21 cellular contexts compared by ENCODE assay signal in genomic region chr4:98833384-98833783, GRCh38.
"Had no signal": no experiment of that assay in that cellular context is flagged by ENCODE, and none has a peak within 500 bp of the region (broad histone marks: within the 10 kb centered on the region; RNA-seq: fewer than 3 reads in every experiment).

No MANE protein-coding gene starts in this region.

- H3K4me3 Mint-ChIP-seq: activated T-cell treated with anti-CD3 and anti-CD28 coated beads, Interleukin-2, amount 50 U/mL, for 24 hours; activated T-helper 17 cell treated with anti-CD3 and anti-CD28 coated beads, Interleukin-2, amount 50 U/mL, for 72 hours; brain; central memory CD8-positive, alpha-beta T cell; endodermal cell; natural killer cell treated with Interleukin-12 subunit alpha and Interleukin-12 subunit beta and Interleukin-15 and Interleukin-18, amount 100 ng/mL, for 72 hours; WTC11 had no signal

- H3K4me1 Mint-ChIP-seq: activated T-helper 17 cell treated with anti-CD3 and anti-CD28 coated beads, Interleukin-2, amount 50 U/mL, for 72 hours; endodermal cell had no signal

- H3K4me1 ChIP-seq: gastroesophageal sphincter, transverse colon had no signal

- H3K27me3 ChIP-seq: gastroesophageal sphincter, transverse colon had no signal

- H3K27me3 Mint-ChIP-seq: activated T-cell treated with anti-CD3 and anti-CD28 coated beads, Interleukin-2, amount 50 U/mL, for 24 hours; activated T-helper 17 cell treated with anti-CD3 and anti-CD28 coated beads, Interleukin-2, amount 50 U/mL, for 72 hours; brain; central memory CD8-positive, alpha-beta T cell; natural killer cell treated with Interleukin-12 subunit alpha and Interleukin-12 subunit beta and Interleukin-15 and Interleukin-18, amount 100 ng/mL, for 72 hours had no signal

- H3K27ac Mint-ChIP-seq: activated naive CD4-positive, alpha-beta T cell treated with anti-CD3 and anti-CD28 coated beads, Interleukin-2, amount 50 U/mL, for 72 hours; activated T-cell treated with anti-CD3 and anti-CD28 coated beads, Interleukin-2, amount 50 U/mL, for 24 hours; activated T-helper 17 cell treated with anti-CD3 and anti-CD28 coated beads, Interleukin-2, amount 50 U/mL, for 72 hours; endodermal cell; natural killer cell treated with Interleukin-12 subunit alpha and Interleukin-12 subunit beta and Interleukin-15 and Interleukin-18, amount 100 ng/mL, for 72 hours; WTC11 had no signal

- ATAC-seq: activated naive CD4-positive, alpha-beta T cell treated with anti-CD3 and anti-CD28 coated beads, Interleukin-2, amount 50 U/mL, for 72 hours; activated T-helper 17 cell treated with anti-CD3 and anti-CD28 coated beads, Interleukin-2, amount 50 U/mL, for 72 hours; gastroesophageal sphincter; natural killer cell treated with Interleukin-12 subunit alpha and Interleukin-12 subunit beta and Interleukin-15 and Interleukin-18, amount 100 ng/mL, for 72 hours; SK-N-SH treated with all-trans-retinoic acid at 6 μM for 48 hours; stimulated activated naive CD8-positive, alpha-beta T cell treated with anti-CD3 and anti-CD28 coated beads, Interleukin-15, Interleukin-2, amounts not matched to agents 100 U/mL and 50 U/mL, for 24 hours; WTC11 had no signal

- H3K9me3 ChIP-seq: gastroesophageal sphincter, transverse colon had no signal

- H3K36me3 ChIP-seq: gastroesophageal sphincter, transverse colon had no signal

- H3K9me3 Mint-ChIP-seq: activated naive CD4-positive, alpha-beta T cell treated with anti-CD3 and anti-CD28 coated beads, Interleukin-2, amount 50 U/mL, for 72 hours; activated T-cell treated with anti-CD3 and anti-CD28 coated beads, Interleukin-2, amount 50 U/mL, for 24 hours; activated T-helper 17 cell treated with anti-CD3 and anti-CD28 coated beads, Interleukin-2, amount 50 U/mL, for 72 hours; brain; central memory CD8-positive, alpha-beta T cell; endodermal cell; natural killer cell treated with Interleukin-12 subunit alpha and Interleukin-12 subunit beta and Interleukin-15 and Interleukin-18, amount 100 ng/mL, for 72 hours; WTC11 had no signal

- H3K27ac ChIP-seq: coronary artery, epithelial cell of prostate, gastroesophageal sphincter, transverse colon had no signal

- H3K36me3 Mint-ChIP-seq: activated naive CD4-positive, alpha-beta T cell treated with anti-CD3 and anti-CD28 coated beads, Interleukin-2, amount 50 U/mL, for 72 hours; brain; natural killer cell treated with Interleukin-12 subunit alpha and Interleukin-12 subunit beta and Interleukin-15 and Interleukin-18, amount 100 ng/mL, for 72 hours; WTC11 had no signal

- H3K4me3 ChIP-seq: coronary artery, gastroesophageal sphincter, transverse colon had no signal

- DNase-seq: activated CD8-positive, alpha-beta memory T cell treated with anti-CD3 and anti-CD28 coated beads, Interleukin-2, amount 50 U/mL, for 4 hours; activated T-cell treated with anti-CD3 and anti-CD28 coated beads, Interleukin-2, amount 50 U/mL, for 24 hours; aorta; endodermal cell; islet precursor cell; retina; stimulated activated CD4-positive, alpha-beta T cell treated with anti-CD3 and anti-CD28 coated beads, Interleukin-12 subunit alpha, Interleukin-12 subunit beta, amount 100 ng/mL, for 4 hours; stimulated activated CD4-positive, alpha-beta T cell treated with anti-CD3 and anti-CD28 coated beads, Interleukin-4, amount 100 ng/mL, for 4 hours; stimulated activated naive CD8-positive, alpha-beta T cell treated with anti-CD3 and anti-CD28 coated beads, Interleukin-15, Interleukin-2, amounts not matched to agents 100 U/mL and 50 U/mL, for 24 hours; T-helper 1 cell; transverse colon had no signal
